ENCODE assay signal across 1 cellular context in the genomic region with DNA sequence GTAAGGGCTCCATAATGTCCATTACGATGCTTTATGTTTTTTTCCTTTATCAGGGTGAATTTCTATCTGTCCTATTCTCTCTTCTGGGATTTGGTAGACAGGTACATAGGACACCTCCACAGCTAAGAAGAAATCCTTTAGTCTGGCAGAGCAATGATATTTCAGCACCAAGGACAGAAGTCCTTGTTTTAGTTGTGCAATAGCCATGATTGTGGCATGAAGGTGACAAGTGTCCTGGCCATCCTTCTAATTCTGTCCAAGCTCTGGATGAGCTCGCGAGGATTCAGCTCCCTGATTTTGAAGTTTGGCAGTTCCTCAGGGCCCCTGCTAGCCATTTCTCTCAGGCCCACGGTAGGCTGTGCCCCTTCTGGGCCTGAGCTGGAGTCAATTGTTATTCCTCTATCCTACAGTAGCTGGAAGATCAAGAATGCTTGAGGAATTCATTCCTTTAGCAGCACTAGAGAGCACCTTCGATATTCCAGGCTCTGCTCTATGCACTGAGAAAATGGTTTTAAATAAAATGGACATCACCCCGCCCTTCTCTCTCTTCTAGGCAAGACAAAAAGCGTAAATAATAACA.
A peak's percentile ranks its signal among the peaks of the same experiment; 100 is the strongest.
TF ChIP-seq lines count a peak whose summit lies in the region.

No MANE protein-coding gene starts in this region.

TF ChIP-seq in K562, 482 proteins besides CTCF, POLR2A, EP300 and RAD21 (continued from another document):
- TF ChIP-seq, protein P1, sequence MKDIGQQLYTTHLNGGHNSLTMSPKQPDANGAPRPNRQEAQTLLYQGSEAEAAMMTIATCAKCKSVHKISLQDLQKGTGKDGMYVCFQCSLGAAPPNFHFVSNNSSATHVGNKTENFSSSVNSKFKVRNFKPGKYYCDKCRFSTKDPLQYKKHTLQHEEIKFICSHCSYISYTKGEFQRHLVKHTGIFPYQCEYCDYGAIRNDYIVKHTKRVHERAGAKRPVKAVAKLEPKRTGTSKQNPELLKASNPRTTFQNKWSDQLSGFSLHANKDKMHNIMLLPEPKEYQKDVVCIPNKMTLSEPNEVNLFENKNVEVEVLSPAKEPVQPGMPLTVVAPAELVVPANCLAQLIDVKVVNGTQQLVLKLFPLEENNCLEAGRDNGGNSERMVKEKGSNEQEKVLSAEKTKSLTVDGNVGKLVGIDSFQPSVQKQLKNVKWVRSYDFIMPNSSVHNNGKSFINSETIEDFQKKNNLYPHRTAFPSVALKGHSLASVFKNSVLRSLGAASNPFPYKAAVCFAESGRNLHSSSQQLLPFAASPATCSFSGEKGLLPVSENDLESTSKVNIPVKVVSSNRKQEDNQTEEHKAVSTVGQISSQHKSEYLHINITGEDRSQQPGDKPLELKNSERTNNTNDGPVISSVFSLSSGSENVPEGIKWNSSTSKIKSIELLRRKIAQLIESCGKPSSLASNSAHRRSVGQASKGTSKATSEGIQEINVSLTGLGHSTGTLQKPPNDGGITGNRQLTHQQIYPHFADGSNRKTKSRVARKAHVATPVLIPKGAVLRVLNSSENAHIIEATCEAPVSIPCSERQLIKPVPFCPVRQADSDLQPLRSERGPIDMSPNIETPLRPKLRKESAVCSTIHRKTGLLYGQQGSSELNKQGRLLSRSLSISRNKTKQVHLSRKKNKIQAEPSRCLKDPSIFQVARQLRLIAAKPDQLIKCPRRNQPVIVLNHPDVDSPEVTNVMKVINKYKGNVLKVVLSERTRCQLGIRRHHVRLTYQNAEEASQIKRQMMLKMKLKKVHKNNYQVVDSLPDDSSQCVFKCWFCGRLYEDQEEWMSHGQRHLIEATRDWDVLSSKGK (CRISPR knock-in tag; IDR thresholded peaks at IDR 0.05), result no peak
- no peak for TF ChIP-seq BRF1 (IDR thresholded peaks at IDR 0.05; ENCODE audit: borderline replicate concordance, extremely low read depth, insufficient read length)
- peak; percentile 81 for TF ChIP-seq CEBPG (CRISPR knock-in tag; IDR thresholded peaks at IDR 0.05)
- peak; percentile 86 to 93 for TF ChIP-seq CEBPG (tag; conservative IDR thresholded peaks at IDR 0.05 in 1 of 2, IDR thresholded peaks at IDR 0.05 in 1 of 2)
- TF ChIP-seq, protein P2, sequence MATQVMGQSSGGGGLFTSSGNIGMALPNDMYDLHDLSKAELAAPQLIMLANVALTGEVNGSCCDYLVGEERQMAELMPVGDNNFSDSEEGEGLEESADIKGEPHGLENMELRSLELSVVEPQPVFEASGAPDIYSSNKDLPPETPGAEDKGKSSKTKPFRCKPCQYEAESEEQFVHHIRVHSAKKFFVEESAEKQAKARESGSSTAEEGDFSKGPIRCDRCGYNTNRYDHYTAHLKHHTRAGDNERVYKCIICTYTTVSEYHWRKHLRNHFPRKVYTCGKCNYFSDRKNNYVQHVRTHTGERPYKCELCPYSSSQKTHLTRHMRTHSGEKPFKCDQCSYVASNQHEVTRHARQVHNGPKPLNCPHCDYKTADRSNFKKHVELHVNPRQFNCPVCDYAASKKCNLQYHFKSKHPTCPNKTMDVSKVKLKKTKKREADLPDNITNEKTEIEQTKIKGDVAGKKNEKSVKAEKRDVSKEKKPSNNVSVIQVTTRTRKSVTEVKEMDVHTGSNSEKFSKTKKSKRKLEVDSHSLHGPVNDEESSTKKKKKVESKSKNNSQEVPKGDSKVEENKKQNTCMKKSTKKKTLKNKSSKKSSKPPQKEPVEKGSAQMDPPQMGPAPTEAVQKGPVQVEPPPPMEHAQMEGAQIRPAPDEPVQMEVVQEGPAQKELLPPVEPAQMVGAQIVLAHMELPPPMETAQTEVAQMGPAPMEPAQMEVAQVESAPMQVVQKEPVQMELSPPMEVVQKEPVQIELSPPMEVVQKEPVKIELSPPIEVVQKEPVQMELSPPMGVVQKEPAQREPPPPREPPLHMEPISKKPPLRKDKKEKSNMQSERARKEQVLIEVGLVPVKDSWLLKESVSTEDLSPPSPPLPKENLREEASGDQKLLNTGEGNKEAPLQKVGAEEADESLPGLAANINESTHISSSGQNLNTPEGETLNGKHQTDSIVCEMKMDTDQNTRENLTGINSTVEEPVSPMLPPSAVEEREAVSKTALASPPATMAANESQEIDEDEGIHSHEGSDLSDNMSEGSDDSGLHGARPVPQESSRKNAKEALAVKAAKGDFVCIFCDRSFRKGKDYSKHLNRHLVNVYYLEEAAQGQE (CRISPR knock-in tag; IDR thresholded peaks at IDR 0.05; ENCODE audit: low read depth), result peak; percentile 94
- peak; percentile 97 for TF ChIP-seq CEBPB (tag; IDR thresholded peaks at IDR 0.05)
- TF ChIP-seq CBFA2T3 (IDR thresholded peaks at IDR 0.05), result no peak
- TF ChIP-seq GABPA (tag; conservative IDR thresholded peaks at IDR 0.05; ENCODE audit: low read depth), result no peak
- no peak for TF ChIP-seq GTF2A2 (tag; IDR thresholded peaks at IDR 0.05)
- TF ChIP-seq HIVEP1 (CRISPR knock-in tag; IDR thresholded peaks at IDR 0.05), result no peak
- peak; percentile 98 for TF ChIP-seq EHMT2 (IDR thresholded peaks at IDR 0.05)
- TF ChIP-seq, protein P3, sequence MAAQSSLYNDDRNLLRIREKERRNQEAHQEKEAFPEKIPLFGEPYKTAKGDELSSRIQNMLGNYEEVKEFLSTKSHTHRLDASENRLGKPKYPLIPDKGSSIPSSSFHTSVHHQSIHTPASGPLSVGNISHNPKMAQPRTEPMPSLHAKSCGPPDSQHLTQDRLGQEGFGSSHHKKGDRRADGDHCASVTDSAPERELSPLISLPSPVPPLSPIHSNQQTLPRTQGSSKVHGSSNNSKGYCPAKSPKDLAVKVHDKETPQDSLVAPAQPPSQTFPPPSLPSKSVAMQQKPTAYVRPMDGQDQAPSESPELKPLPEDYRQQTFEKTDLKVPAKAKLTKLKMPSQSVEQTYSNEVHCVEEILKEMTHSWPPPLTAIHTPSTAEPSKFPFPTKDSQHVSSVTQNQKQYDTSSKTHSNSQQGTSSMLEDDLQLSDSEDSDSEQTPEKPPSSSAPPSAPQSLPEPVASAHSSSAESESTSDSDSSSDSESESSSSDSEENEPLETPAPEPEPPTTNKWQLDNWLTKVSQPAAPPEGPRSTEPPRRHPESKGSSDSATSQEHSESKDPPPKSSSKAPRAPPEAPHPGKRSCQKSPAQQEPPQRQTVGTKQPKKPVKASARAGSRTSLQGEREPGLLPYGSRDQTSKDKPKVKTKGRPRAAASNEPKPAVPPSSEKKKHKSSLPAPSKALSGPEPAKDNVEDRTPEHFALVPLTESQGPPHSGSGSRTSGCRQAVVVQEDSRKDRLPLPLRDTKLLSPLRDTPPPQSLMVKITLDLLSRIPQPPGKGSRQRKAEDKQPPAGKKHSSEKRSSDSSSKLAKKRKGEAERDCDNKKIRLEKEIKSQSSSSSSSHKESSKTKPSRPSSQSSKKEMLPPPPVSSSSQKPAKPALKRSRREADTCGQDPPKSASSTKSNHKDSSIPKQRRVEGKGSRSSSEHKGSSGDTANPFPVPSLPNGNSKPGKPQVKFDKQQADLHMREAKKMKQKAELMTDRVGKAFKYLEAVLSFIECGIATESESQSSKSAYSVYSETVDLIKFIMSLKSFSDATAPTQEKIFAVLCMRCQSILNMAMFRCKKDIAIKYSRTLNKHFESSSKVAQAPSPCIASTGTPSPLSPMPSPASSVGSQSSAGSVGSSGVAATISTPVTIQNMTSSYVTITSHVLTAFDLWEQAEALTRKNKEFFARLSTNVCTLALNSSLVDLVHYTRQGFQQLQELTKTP (IDR thresholded peaks at IDR 0.05; ENCODE audit: low read depth in 1 of 2, partially characterized antibody in 2 of 2), result peak in 1 of 2 experiments; percentile 48
- peak; percentile 47; the same call in 1 of the 2 replicates for TF ChIP-seq ZNF766 (CRISPR knock-in tag; conservative IDR thresholded peaks at IDR 0.05)
- no peak for TF ChIP-seq ZNF707 (CRISPR knock-in tag; conservative IDR thresholded peaks at IDR 0.05)
